1 cellular context compared by ENCODE assay signal in genomic region chr3:5122030-5122740, GRCh38.
A peak's percentile ranks its signal among the peaks of the same experiment; 100 is the strongest.
TF ChIP-seq lines count a peak whose summit lies in the region.

Gene ARL8B (plus strand): TSS chr3:5122292. CDS start chr3:5122466, 174 bp downstream.

TF ChIP-seq in HCT116, 20 proteins besides CTCF, POLR2A, EP300 and RAD21 (continued from another document):
- TF ChIP-seq MAX (IDR thresholded peaks at IDR 0.05) (peak; percentile 84), SP1 (IDR thresholded peaks at IDR 0.05; ENCODE audit: low read depth) (peak; percentile 92), EZH2 (IDR thresholded peaks at IDR 0.05) (no peak), FOSL1 (IDR thresholded peaks at IDR 0.05; ENCODE audit: low read depth) (peak; percentile 21; the same call in 1 of the 2 replicates), POLR2AphosphoS5 (IDR thresholded peaks at IDR 0.05; ENCODE audit: low read depth, low read length) (peak; percentile 80), SIN3A (IDR thresholded peaks at IDR 0.05; ENCODE audit: low read depth) (peak; percentile 96), EGR1 (IDR thresholded peaks at IDR 0.05; ENCODE audit: low read depth) (peak; percentile 68; the same call in 1 of the 2 replicates), CBX3 (IDR thresholded peaks at IDR 0.05; ENCODE audit: low read depth) (peak; percentile 96), YY1 (IDR thresholded peaks at IDR 0.05; ENCODE audit: extremely low read depth, insufficient replicate concordance, low read depth, low read length) (peak; percentile 74)
- TF ChIP-seq, protein P1, sequence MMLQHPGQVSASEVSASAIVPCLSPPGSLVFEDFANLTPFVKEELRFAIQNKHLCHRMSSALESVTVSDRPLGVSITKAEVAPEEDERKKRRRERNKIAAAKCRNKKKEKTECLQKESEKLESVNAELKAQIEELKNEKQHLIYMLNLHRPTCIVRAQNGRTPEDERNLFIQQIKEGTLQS (IDR thresholded peaks at IDR 0.05): no peak
